Comparison of ENCODE assay signal across 8 cellular contexts in the genomic region with DNA sequence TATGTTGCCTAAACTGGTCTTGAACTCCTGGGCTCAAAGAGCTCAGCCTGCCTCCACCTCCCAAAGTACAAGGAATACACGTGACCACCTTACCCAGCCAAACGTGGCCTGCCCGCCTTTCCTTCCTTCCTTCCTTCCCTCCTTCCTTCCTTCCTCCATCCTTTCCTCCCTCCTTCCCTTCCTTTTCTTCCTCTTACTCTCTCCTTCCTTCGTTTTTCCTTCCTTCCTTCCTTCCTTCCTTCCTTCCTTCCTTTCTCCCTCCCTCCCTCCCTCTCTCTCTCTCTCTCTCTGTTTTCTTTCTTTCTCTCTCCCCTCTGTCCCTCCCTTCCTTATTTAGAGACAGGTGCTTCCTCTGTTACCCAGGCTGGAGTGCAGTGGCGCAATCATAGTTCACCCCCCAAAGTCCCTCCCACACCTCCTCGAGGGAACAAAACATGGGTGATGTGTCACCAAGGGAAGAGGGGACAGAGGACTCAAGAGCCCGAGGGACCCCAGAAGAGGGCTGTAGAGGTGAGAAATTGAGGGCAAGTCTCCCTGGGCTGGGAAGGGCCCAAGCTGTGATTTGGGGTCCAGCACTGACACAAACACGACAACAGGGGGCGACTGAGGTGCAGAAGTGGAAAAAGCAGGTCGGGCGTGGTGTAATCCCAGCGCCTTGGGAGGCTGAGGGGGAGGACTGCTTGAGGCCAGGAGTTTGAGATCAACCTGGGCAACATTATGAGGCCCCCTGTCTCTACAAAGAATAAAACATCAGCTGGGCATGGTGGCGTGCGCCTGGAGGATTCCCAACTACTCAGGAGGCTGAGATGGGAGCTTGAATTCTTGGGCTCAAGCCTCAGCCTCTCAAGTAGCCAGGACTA. TPM values are rescaled to one million over a fixed set of nuclear protein-coding genes. Genes with fewer than 3 reads are reported as not detected.
DNase-seq lines count a peak whose midpoint lies in the region; ATAC-seq and TF ChIP-seq lines count a peak whose summit lies in the region.

No MANE protein-coding gene starts in this region.

- peaks cover 3% of the 10 kb centered on the region; the same call in 1 of the 2 replicates for H3K36me3 ChIP-seq in Caco-2 (ENCODE audit: control insufficient read depth, insufficient read depth, low read length)
- H3K36me3 ChIP-seq in SJSA1: peaks cover 9% of the 10 kb centered on the region

- H3K27me3 ChIP-seq in Caco-2 (replicated peaks; ENCODE audit: control insufficient read depth, insufficient read depth, low read length) (no peaks in the 10 kb centered on the region), SJSA1 (replicated peaks) (no peaks in the 10 kb centered on the region), right cardiac atrium (ENCODE audit: control insufficient read depth, insufficient read depth) (no peaks in the 10 kb centered on the region)

- H3K27ac Mint-ChIP-seq in Caco-2 (ENCODE audit: unreplicated experiment): peak overlapping the region; percentile 78
- H3K27ac Mint-ChIP-seq in activated naive CD4-positive, alpha-beta T cell treated with anti-CD3 and anti-CD28 coated beads, Interleukin-2, amount 50 U/mL, for 24 hours: peak overlapping the region; percentile 30

- WGBS in right cardiac atrium: 17% methylated on average over 14 of the region's 14 CpGs

- no TSS peak for BruUV-seq in Caco-2 (replicated peaks; lab: Mats Ljungman, UMichigan)

- H3K27ac ChIP-seq in SJSA1: no peak overlapping the region
- H3K27ac ChIP-seq in right cardiac atrium (ENCODE audit: low read length): no peak overlapping the region

- no peaks in the 10 kb centered on the region for H3K9me3 Mint-ChIP-seq in Caco-2 (ENCODE audit: unreplicated experiment)
- no peaks in the 10 kb centered on the region for H3K9me3 Mint-ChIP-seq in activated naive CD4-positive, alpha-beta T cell treated with anti-CD3 and anti-CD28 coated beads, Interleukin-2, amount 50 U/mL, for 24 hours

- no peaks in the 10 kb centered on the region for H3K9me3 ChIP-seq in Caco-2
- 0 out of 2 replicates have a peak, but pooled peaks cover 2% of the 10 kb centered on the region for H3K9me3 ChIP-seq in SJSA1 (replicated peaks)
- H3K9me3 ChIP-seq in right cardiac atrium (ENCODE audit: control insufficient read depth, low read length): no peaks in the 10 kb centered on the region

- peak overlapping the region; percentile 17 for H3K4me3 Mint-ChIP-seq in Caco-2 (ENCODE audit: unreplicated experiment)
- H3K4me3 Mint-ChIP-seq in activated naive CD4-positive, alpha-beta T cell treated with anti-CD3 and anti-CD28 coated beads, Interleukin-2, amount 50 U/mL, for 24 hours: no peak overlapping the region

- H3K4me1 ChIP-seq in Caco-2: peaks cover 47% of the 10 kb centered on the region
- H3K4me1 ChIP-seq in SJSA1 (replicated peaks): peaks cover 28% of the 10 kb centered on the region
- peaks cover 4% of the 10 kb centered on the region for H3K4me1 ChIP-seq in right cardiac atrium (ENCODE audit: control insufficient read depth, insufficient read depth, low read length)

- no peaks in the 10 kb centered on the region for H3K27me3 Mint-ChIP-seq in Caco-2 (ENCODE audit: insufficient read depth, unreplicated experiment)
- H3K27me3 Mint-ChIP-seq in activated naive CD4-positive, alpha-beta T cell treated with anti-CD3 and anti-CD28 coated beads, Interleukin-2, amount 50 U/mL, for 24 hours: peaks cover 2% of the 10 kb centered on the region

- peaks cover 60% of the 10 kb centered on the region for H3K36me3 Mint-ChIP-seq in Caco-2 (ENCODE audit: insufficient read depth, unreplicated experiment)
- H3K36me3 Mint-ChIP-seq in activated naive CD4-positive, alpha-beta T cell treated with anti-CD3 and anti-CD28 coated beads, Interleukin-2, amount 50 U/mL, for 24 hours: peaks cover 1% of the 10 kb centered on the region

- peaks cover 42% of the 10 kb centered on the region for H3K4me1 Mint-ChIP-seq in Caco-2 (ENCODE audit: low read depth, unreplicated experiment)
- no peaks in the 10 kb centered on the region for H3K4me1 Mint-ChIP-seq in activated naive CD4-positive, alpha-beta T cell treated with anti-CD3 and anti-CD28 coated beads, Interleukin-2, amount 50 U/mL, for 24 hours

- peak; percentile 42 to 48 for ATAC-seq in right cardiac atrium
- no peak for ATAC-seq in HG02981 (IDR thresholded peaks at IDR 0.05; ENCODE audit: unreplicated experiment)
- ATAC-seq in GM21528 (IDR thresholded peaks at IDR 0.05; ENCODE audit: low FRiP score, unreplicated experiment): no peak

- POLR2A ChIA-PET in Caco-2 (lab: Charles Lee): no interaction called here

- DNase-seq in Caco-2: peak; percentile 71 to 74
- DNase-seq in HT-29 (ENCODE audit: low spot score): peak; percentile 80
- DNase-seq in SJSA1 (ENCODE audit: low read depth in 1 of 2, low spot score in 2 of 2): peak; percentile 57 to 70
- DNase-seq in right cardiac atrium: peak; percentile 66 to 86 (median 83)
- peak; percentile 33 for DNase-seq in smooth muscle cell of the brain vasculature (ENCODE audit: low read depth, low spot score)

- CTCF ChIA-PET in Caco-2 (lab: Charles Lee): interaction anchor here (0.6 to 1.6 kb wide), 11 partner anchors 11 to 106 kb away, joined by 3 to 13 read pairs (median 4); partner anchors contain the start of genes EPHB4, POP7 and SLC12A9

- peak; percentile 69 to 81 for TF ChIP-seq CTCF in Caco-2 (IDR thresholded peaks at IDR 0.05; ENCODE audit: insufficient read depth in 1 of 2, low read depth in 1 of 2, low read length in 1 of 2, severe bottlenecking in 1 of 2, unreplicated experiment in 1 of 2)

- intact Hi-C loops in Caco-2 (cut with micrococcal nuclease; ENCODE audit: unreplicated experiment): no loop called here
- intact Hi-C loops in right cardiac atrium (cut with DNase I): no loop called here

- H3K4me3 ChIP-seq in Caco-2 (ENCODE audit: low read depth, low read length): no peak overlapping the region
- no peak overlapping the region for H3K4me3 ChIP-seq in SJSA1
- H3K4me3 ChIP-seq in right cardiac atrium (ENCODE audit: low read length): no peak overlapping the region

RNA-seq across cellular contexts. Expression of gene EPHB4, which starts 28.1 kb away (rescaled TPM):
- total RNA-seq in Caco-2 (2022) (112 and 117 TPM in 2 replicates), right cardiac atrium (10 to 100 TPM; 28.0 to 51.4 (median 33.6) TPM)
- total RNA-seq in HT-29 (2014; rRNA removed; shearing (Covaris generic)): 230 and 236 TPM in 2 replicates
- total RNA-seq in SJSA1 (2014; rRNA removed; shearing (Covaris generic)): 39.8 and 49.0 TPM in 2 replicates
- 14.4 TPM for polyA plus RNA-seq in right cardiac atrium

RNA-seq across cellular contexts. Expression of gene SLC12A9, which starts 53.2 kb away (rescaled TPM):
- total RNA-seq in Caco-2 (2022): 59.0 and 60.7 TPM in 2 replicates
- total RNA-seq in HT-29 (2014; rRNA removed; shearing (Covaris generic)): 68.7 and 85.6 TPM in 2 replicates
- total RNA-seq in SJSA1 (2014; rRNA removed; shearing (Covaris generic)): 15.2 and 17.8 TPM in 2 replicates
- total RNA-seq in right cardiac atrium: 10 to 100 TPM in 3 of 4 donors, 1 to 10 TPM in 1; 9.3 to 16.9 (median 12.6) TPM
- polyA plus RNA-seq in right cardiac atrium: 6.4 TPM

Comparison
In these comparisons a context has a peak if more than half of its experiments do, and no peak if none do; other contexts are left out.
1. DNase-seq: peak in every context shown above with its lines; median percentile 83 in right cardiac atrium; 80 in HT-29; 72 in Caco-2; 64 in SJSA1; 33 in smooth muscle cell of the brain vasculature.
2. ATAC-seq: peak in right cardiac atrium (2 of 2); none in HG02981 (single experiment) and GM21528 (single experiment).